ENCODE assay signal across 11 cellular contexts in the genomic region with DNA sequence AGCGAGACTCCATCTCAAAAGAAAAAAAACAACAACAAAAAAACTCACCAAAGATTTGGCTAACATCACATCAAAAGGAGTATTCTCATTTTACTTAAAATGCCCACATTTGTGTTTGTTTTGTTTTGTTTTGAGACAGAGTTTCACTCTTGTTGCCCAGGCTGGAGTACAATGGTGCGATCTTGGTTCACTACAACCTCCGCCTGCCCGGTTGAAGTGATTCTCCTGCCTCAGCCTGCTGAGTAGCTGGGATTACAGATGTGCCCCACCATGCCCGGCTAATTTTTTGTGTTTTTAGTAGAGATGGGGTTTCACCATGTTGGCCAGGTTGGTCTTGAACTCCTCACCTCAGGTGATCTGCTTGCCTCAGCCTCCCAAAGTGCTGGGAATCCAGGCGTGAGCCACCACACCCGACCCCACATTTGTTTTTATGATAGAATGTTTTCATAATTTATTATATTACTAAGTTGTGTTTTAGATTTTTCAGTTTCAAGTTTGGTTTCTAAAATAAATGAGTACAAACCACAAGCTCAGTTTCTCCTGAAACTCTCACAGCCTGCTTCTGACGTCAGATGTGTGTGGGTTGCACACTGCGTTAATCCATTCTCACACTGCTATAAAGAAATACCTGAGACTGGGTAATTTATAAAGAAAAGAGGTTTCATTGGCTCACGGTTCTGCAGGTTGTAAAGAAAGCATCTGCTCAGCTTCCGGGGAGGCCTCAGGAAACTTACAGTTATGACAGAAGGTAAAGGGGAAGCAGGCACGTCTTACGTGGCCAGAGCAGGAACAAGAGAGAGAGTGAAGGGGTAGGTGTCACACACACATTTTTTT. TPM values are rescaled to one million over a fixed set of nuclear protein-coding genes. Genes with fewer than 3 reads are reported as not detected.
DNase-seq lines count a peak whose midpoint lies in the region; ATAC-seq and TF ChIP-seq lines count a peak whose summit lies in the region.
"Not testable (repeated sequence)": the region's sequence is repeated elsewhere in the genome, so short reads cannot be mapped to it uniquely, and the experiment has no call there.
"Had no signal": no experiment of that assay in that cellular context is flagged by ENCODE, and none has a peak within 500 bp of the region (broad histone marks: within the 10 kb centered on the region; RNA-seq: fewer than 3 reads in every experiment).

No MANE protein-coding gene starts in this region.

- H3K4me2 ChIP-seq in DOHH2 (ENCODE audit: low read length) = peak overlapping the region; percentile 97
- H3K4me2 ChIP-seq in KMS-11 = peak overlapping the region; percentile 31; the same call in 1 of the 2 replicates
- H3K4me2 ChIP-seq in neural progenitor cell = not testable (repeated sequence)

- not testable (repeated sequence) for H2AFZ ChIP-seq in KMS-11 (ENCODE audit: low read depth); neural progenitor cell (replicated peaks)

- H3K4me3 ChIP-seq in DOHH2 (ENCODE audit: low read length) = peak overlapping the region; percentile 75
- H3K4me3 ChIP-seq in KMS-11 (IDR thresholded peaks at IDR 0.05; ENCODE audit: insufficient read depth, low read depth, low read length); neural progenitor cell: not testable (repeated sequence)

- H3K36me3 Mint-ChIP-seq in neural progenitor cell = not testable (repeated sequence)

- H3K27ac Mint-ChIP-seq in neural progenitor cell = peak overlapping the region; percentile 21

- not testable (repeated sequence) for H3K27me3 ChIP-seq in DOHH2 (ENCODE audit: control insufficient read depth, low read length); KMS-11 (ENCODE audit: insufficient read depth, low read depth); neural progenitor cell

- H3K4me3 Mint-ChIP-seq in neural progenitor cell = not testable (repeated sequence)

- H3K9me3 ChIP-seq in DOHH2 (ENCODE audit: control insufficient read depth, insufficient read depth, low read length); neural progenitor cell (ENCODE audit: low read depth): not testable (repeated sequence)

- H3K9me3 Mint-ChIP-seq in neural progenitor cell = not testable (repeated sequence)

- TF ChIP-seq CTCF in DOHH2 (IDR thresholded peaks at IDR 0.05; ENCODE audit: low read depth, low read length, poor library complexity, severe bottlenecking); KMS-11 (conservative IDR thresholded peaks at IDR 0.05; ENCODE audit: low read depth, low read length); neural progenitor cell (IDR thresholded peaks at IDR 0.05): not testable (repeated sequence)

- H3K4me1 Mint-ChIP-seq in neural progenitor cell = not testable (repeated sequence)

- ATAC-seq in GM19351 (IDR thresholded peaks at IDR 0.05; ENCODE audit: unreplicated experiment) (peak; percentile 74), HG02840 (IDR thresholded peaks at IDR 0.05; ENCODE audit: low FRiP score, unreplicated experiment) (peak; percentile 54)

- not testable (repeated sequence) for H3K36me3 ChIP-seq in DOHH2 (ENCODE audit: control insufficient read depth, low read length); KMS-11 (ENCODE audit: insufficient read depth); neural progenitor cell

- not testable (repeated sequence) for H3K9ac ChIP-seq in KMS-11, neural progenitor cell

- DNase-seq in activated CD4-positive, alpha-beta T cell treated with anti-CD3 and anti-CD28 coated beads for 4 hours = peak; percentile 50 to 60
- DNase-seq in activated T-helper 9 cell treated with anti-CD3 and anti-CD28 coated beads, Interleukin-2, amount 50 U/mL, for 16 hours (ENCODE audit: low read depth) = peak; percentile 61
- not testable (repeated sequence) for DNase-seq in neural progenitor cell (ENCODE audit: low spot score)
- peak; percentile 88 for DNase-seq in stimulated activated CD8-positive, alpha-beta memory T cell treated with anti-CD3 and anti-CD28 coated beads, Interleukin-4, amount 100 ng/mL, for 48 hours

- H3K27ac ChIP-seq in DOHH2 (ENCODE audit: low read depth, low read length) (peak overlapping the region; percentile 93), KMS-11 (peak overlapping the region; percentile 52; the same call in 1 of the 2 replicates)
- not testable (repeated sequence) for H3K27ac ChIP-seq in neural progenitor cell

- H3K27me3 Mint-ChIP-seq in neural progenitor cell (ENCODE audit: insufficient read depth, low read depth) = peaks cover 19% of the 10 kb centered on the region

- H3K4me1 ChIP-seq in DOHH2 (ENCODE audit: control insufficient read depth, low read length) = peaks cover 47% of the 10 kb centered on the region
- peaks cover 27% of the 10 kb centered on the region for H3K4me1 ChIP-seq in KMS-11 (ENCODE audit: low read depth, poor library complexity, severe bottlenecking)
- not testable (repeated sequence) for H3K4me1 ChIP-seq in neural progenitor cell

- not testable (repeated sequence) for H4K20me1 ChIP-seq in DOHH2 (ENCODE audit: control insufficient read depth, insufficient read depth, low read depth, low read length); KMS-11 (ENCODE audit: insufficient read depth); neural progenitor cell (ENCODE audit: low read depth)

- H3K9me2 ChIP-seq in DOHH2 (replicated peaks; ENCODE audit: control insufficient read depth, low read length) = not testable (repeated sequence)

- H3F3A ChIP-seq in DOHH2 (ENCODE audit: control insufficient read depth, insufficient read depth) = peaks cover 21% of the 10 kb centered on the region
- H3F3A ChIP-seq in neural progenitor cell (ENCODE audit: low read depth) = not testable (repeated sequence)

- H3K79me2 ChIP-seq in DOHH2 (ENCODE audit: control insufficient read depth, low read length); KMS-11 (ENCODE audit: insufficient read depth, low read depth); neural progenitor cell (ENCODE audit: low read depth): not testable (repeated sequence)

RNA-seq across cellular contexts. Expression of gene C16orf54, which starts 13.8 kb away (rescaled TPM):
- not detected in 2 replicates for total RNA-seq in neural progenitor cell (ENCODE audit: low replicate concordance)
- total RNA-seq: dermis blood vessel endothelial cell, fibroblast of lung had no signal

RNA-seq across cellular contexts. Expression of gene ZG16, which starts 46.1 kb away (rescaled TPM):
- not detected in 2 replicates for total RNA-seq in neural progenitor cell (ENCODE audit: low replicate concordance)
- total RNA-seq: dermis blood vessel endothelial cell, fibroblast of lung, left lung had no signal

RNA-seq across cellular contexts. Expression of gene QPRT, which starts 53.0 kb away (rescaled TPM):
- total RNA-seq in neural progenitor cell (ENCODE audit: low replicate concordance) = 49.6 and 112 TPM in 2 replicates

RNA-seq across cellular contexts. Expression of gene KIF22, which starts 58.6 kb away (rescaled TPM):
- total RNA-seq in neural progenitor cell (ENCODE audit: low replicate concordance) = 173 and 275 TPM in 2 replicates
